In the genomic region with DNA sequence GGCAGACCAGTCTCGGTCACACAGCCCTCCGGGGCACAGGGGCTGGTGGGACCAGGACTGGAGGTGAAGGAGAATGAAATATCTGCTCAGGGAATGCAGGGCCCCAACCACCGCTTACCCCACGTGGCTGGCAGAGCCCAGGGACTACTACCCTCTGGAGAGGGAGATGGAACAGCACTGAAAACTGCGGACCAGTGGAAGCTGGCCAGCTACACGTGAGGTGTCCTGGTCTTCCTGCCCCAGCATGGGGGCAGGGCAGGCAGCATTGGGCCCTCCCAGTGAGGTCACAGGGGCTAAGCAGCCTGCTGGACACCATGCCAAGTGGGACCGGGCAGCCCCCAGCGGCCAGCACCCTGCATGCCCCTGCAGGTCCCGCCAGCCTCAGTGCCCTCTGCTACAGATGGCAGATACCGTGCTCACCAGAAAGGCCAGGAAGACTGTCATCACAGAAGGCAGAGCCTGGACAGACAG, we compare ENCODE assay signal across 10 cellular contexts.
DNase-seq lines count a peak whose midpoint lies in the region; ATAC-seq and TF ChIP-seq lines count a peak whose summit lies in the region.
"Had no signal": no experiment of that assay in that cellular context is flagged by ENCODE, and none has a peak within 500 bp of the region (broad histone marks: within the 10 kb centered on the region; RNA-seq: fewer than 3 reads in every experiment).

No MANE protein-coding gene starts in this region.

- intact Hi-C loops in dendritic cell treated with granulocyte-macrophage colony-stimulating factor and Interleukin-4, amounts not matched to agents 40 ng/mL and 50 ng/mL, for 4 days (cut with micrococcal nuclease): no loop called here

- H3K4me3 ChIP-seq in mucosa of stomach (ENCODE audit: low read length) (no peak overlapping the region), suprapubic skin (no peak overlapping the region)

- peak overlapping the region; percentile 92 for H3K27ac Mint-ChIP-seq in dendritic cell treated with granulocyte-macrophage colony-stimulating factor and Interleukin-4, amounts not matched to agents 40 ng/mL and 50 ng/mL, for 4 days
- H3K27ac Mint-ChIP-seq: activated naive CD4-positive, alpha-beta T cell treated with anti-CD3 and anti-CD28 coated beads for 36 hours had no signal

- H3K9me3 ChIP-seq in KOPT-K1 (ENCODE audit: insufficient read depth, low read length, poor library complexity, severe bottlenecking): no peaks in the 10 kb centered on the region
- H3K9me3 ChIP-seq in mucosa of stomach (ENCODE audit: control insufficient read depth, low read length): no peaks in the 10 kb centered on the region
- H3K9me3 ChIP-seq in suprapubic skin: no peaks in the 10 kb centered on the region

- H3K36me3 Mint-ChIP-seq in dendritic cell treated with granulocyte-macrophage colony-stimulating factor and Interleukin-4, amounts not matched to agents 40 ng/mL and 50 ng/mL, for 4 days (ENCODE audit: low read depth): peaks cover 17% of the 10 kb centered on the region

- TF ChIP-seq POLR2A in suprapubic skin (IDR thresholded peaks at IDR 0.05): no peak

- H3K4me1 Mint-ChIP-seq in dendritic cell treated with granulocyte-macrophage colony-stimulating factor and Interleukin-4, amounts not matched to agents 40 ng/mL and 50 ng/mL, for 4 days (ENCODE audit: low read depth): peaks cover 93% of the 10 kb centered on the region

- H3K27me3 Mint-ChIP-seq in dendritic cell treated with granulocyte-macrophage colony-stimulating factor and Interleukin-4, amounts not matched to agents 40 ng/mL and 50 ng/mL, for 4 days: no peaks in the 10 kb centered on the region

- H3K4me1 ChIP-seq in mucosa of stomach (ENCODE audit: control insufficient read depth, insufficient read depth, low read length) (peaks cover 46% of the 10 kb centered on the region), suprapubic skin (peaks cover 70% of the 10 kb centered on the region)

- no peak for ATAC-seq in HG02623 (IDR thresholded peaks at IDR 0.05; ENCODE audit: unreplicated experiment)
- no peak for ATAC-seq in HG03571 (IDR thresholded peaks at IDR 0.05; ENCODE audit: unreplicated experiment)

- peak; percentile 64 to 74 for DNase-seq in suprapubic skin (ENCODE audit: low spot score in 2 of 2)
- no peak for DNase-seq in NCI-H1417 (lab: John Stamatoyannopoulos, UW)
- DNase-seq in stimulated activated naive CD4-positive, alpha-beta T cell treated with Interleukin-2 at 50 U/mL for 16 hours (lab: John Stamatoyannopoulos, UW): no peak
- DNase-seq: activated naive CD4-positive, alpha-beta T cell treated with anti-CD3 and anti-CD28 coated beads for 36 hours; NCI-H2171 treated with DMSO at 0.1 percent for 48 hours had no signal

- H3K27me3 ChIP-seq in mucosa of stomach (ENCODE audit: control insufficient read depth, insufficient read depth, low read length) (no peaks in the 10 kb centered on the region), suprapubic skin (no peaks in the 10 kb centered on the region)

- no peak for TF ChIP-seq EP300 in suprapubic skin (IDR thresholded peaks at IDR 0.05)

- WGBS in suprapubic skin: 78% methylated on average over 5 of the region's 10 CpGs

- H3K36me3 ChIP-seq in KOPT-K1 (ENCODE audit: insufficient read depth, low read length) (peaks cover 11% of the 10 kb centered on the region), mucosa of stomach (ENCODE audit: control insufficient read depth, insufficient read depth, low read length) (no peaks in the 10 kb centered on the region), suprapubic skin (no peaks in the 10 kb centered on the region)

- H3K4me3 Mint-ChIP-seq in dendritic cell treated with granulocyte-macrophage colony-stimulating factor and Interleukin-4, amounts not matched to agents 40 ng/mL and 50 ng/mL, for 4 days: no peak overlapping the region
- H3K4me3 Mint-ChIP-seq: activated naive CD4-positive, alpha-beta T cell treated with anti-CD3 and anti-CD28 coated beads for 36 hours had no signal

- H3K27ac ChIP-seq in KOPT-K1 (ENCODE audit: low read depth, low read length, poor library complexity, severe bottlenecking) (peak overlapping the region; percentile 21), suprapubic skin (peak overlapping the region; percentile 70)

- no peak for TF ChIP-seq CTCF in suprapubic skin (IDR thresholded peaks at IDR 0.05)

- H3K9ac ChIP-seq in mucosa of stomach (ENCODE audit: low read length): peak overlapping the region; percentile 10

- no peaks in the 10 kb centered on the region for H3K9me3 Mint-ChIP-seq in dendritic cell treated with granulocyte-macrophage colony-stimulating factor and Interleukin-4, amounts not matched to agents 40 ng/mL and 50 ng/mL, for 4 days
- H3K9me3 Mint-ChIP-seq: activated naive CD4-positive, alpha-beta T cell treated with anti-CD3 and anti-CD28 coated beads for 36 hours had no signal

Comparison
In these comparisons a context has a peak if more than half of its experiments do, and no peak if none do; other contexts are left out.
1. DNase-seq: peak in suprapubic skin (2 of 2); none in NCI-H1417 (0 of 3) and stimulated activated naive CD4-positive, alpha-beta T cell treated with Interleukin-2 at 50 U/mL for 16 hours (single experiment).